In genomic region chr1:11550664-11551283, GRCh38 we compare ENCODE assay signal across 1 cellular context.
TF ChIP-seq lines count a peak whose summit lies in the region.

No MANE protein-coding gene starts in this region.

TF ChIP-seq in H1, 55 proteins besides CTCF, POLR2A, EP300 and RAD21 (continued from another document):
- no peak for TF ChIP-seq RXRA (IDR thresholded peaks at IDR 0.05; ENCODE audit: insufficient read depth, low read depth, low read length)
- TF ChIP-seq CREB1 (IDR thresholded peaks at IDR 0.05), result peak; percentile 32; the same call in 1 of the 2 replicates
- 0 out of 2 replicates have a peak, but pooled peaks have one; percentile 26 for TF ChIP-seq TEAD4 (IDR thresholded peaks at IDR 0.05; ENCODE audit: low read depth, low read length)
- TF ChIP-seq KDM1A (IDR thresholded peaks at IDR 0.05; ENCODE audit: borderline replicate concordance, low read length), result no peak
- TF ChIP-seq HDAC2 (IDR thresholded peaks at IDR 0.05; ENCODE audit: borderline replicate concordance in 1 of 2, low read depth in 2 of 2, low read length in 2 of 2), result peak; percentile 94 to 97
- TF ChIP-seq TAF7 (optimal IDR thresholded peaks at IDR 0.05; ENCODE audit: borderline replicate concordance, low read depth, low read length), result peak; percentile 92
- TF ChIP-seq GABPA (IDR thresholded peaks at IDR 0.05; ENCODE audit: borderline replicate concordance, insufficient read depth, low read length), result peak; percentile 46; the same call in 1 of the 2 replicates
- TF ChIP-seq SAP30 (IDR thresholded peaks at IDR 0.05; ENCODE audit: insufficient read depth, insufficient replicate concordance, low read length), result peak; percentile 95
- TF ChIP-seq CBX8 (IDR thresholded peaks at IDR 0.05; ENCODE audit: borderline replicate concordance, low read depth, low read length), result no peak
- TF ChIP-seq SIN3A (conservative IDR thresholded peaks at IDR 0.05 in 1 of 2, IDR thresholded peaks at IDR 0.05 in 1 of 2; ENCODE audit: low read depth in 1 of 2, low read length in 2 of 2), result peak; percentile 100
- no peak for TF ChIP-seq E2F6 (IDR thresholded peaks at IDR 0.05)
- no peak for TF ChIP-seq USF2 (IDR thresholded peaks at IDR 0.05; ENCODE audit: low read length)
- TF ChIP-seq TBP (IDR thresholded peaks at IDR 0.05; ENCODE audit: low read depth, low read length), result no peak
- TF ChIP-seq MAX (IDR thresholded peaks at IDR 0.05), result peak; percentile 31; the same call in 1 of the 2 replicates
- no peak for TF ChIP-seq GTF2F1 (IDR thresholded peaks at IDR 0.05; ENCODE audit: borderline replicate concordance, low read depth, low read length)
- no peak for TF ChIP-seq EZH2 (IDR thresholded peaks at IDR 0.05; ENCODE audit: low read depth, low read length, severe bottlenecking)
- no peak for TF ChIP-seq JUND (IDR thresholded peaks at IDR 0.05; ENCODE audit: low read length)
- TF ChIP-seq KDM5A (IDR thresholded peaks at IDR 0.05; ENCODE audit: low read length), result no peak
- no peak for TF ChIP-seq BACH1 (IDR thresholded peaks at IDR 0.05; ENCODE audit: low read length)
TF ChIP-seq in H1: peak in this region for 10.
